14 cellular contexts compared by ENCODE assay signal in genomic region chr16:30437511-30438046, GRCh38. TPM values are rescaled to one million over a fixed set of nuclear protein-coding genes. Genes with fewer than 3 reads are reported as not detected.
DNase-seq lines count a peak whose midpoint lies in the region; ATAC-seq and TF ChIP-seq lines count a peak whose summit lies in the region.
"Had no signal": no experiment of that assay in that cellular context is flagged by ENCODE, and none has a peak within 500 bp of the region (broad histone marks: within the 10 kb centered on the region; RNA-seq: fewer than 3 reads in every experiment).

No MANE protein-coding gene starts in this region.

- H3K4me2 ChIP-seq in GM23338, result no peak overlapping the region

- no peaks in the 10 kb centered on the region for H3K9me3 Mint-ChIP-seq in GM23338
- H3K9me3 Mint-ChIP-seq in activated T-helper 2 cell treated with anti-CD3 and anti-CD28 coated beads, Interferon-gamma antibody, Interleukin-2, Interleukin-4, amounts not matched to agents 10 μg/mL and 5 μg/mL and 100 μg/mL, durations not matched to agents 14 hours and 24 hours and 36 hours, result no peaks in the 10 kb centered on the region
- H3K9me3 Mint-ChIP-seq: activated naive CD8-positive, alpha-beta T cell treated with anti-CD3 and anti-CD28 coated beads, Interleukin-2, amount 50 U/mL, for 24 hours; CD4-positive, alpha-beta memory T cell had no signal

- no peaks in the 10 kb centered on the region; the same call in 1 of the 2 replicates for H4K20me1 ChIP-seq in GM23338 (replicated peaks; ENCODE audit: insufficient read depth)

- no peak overlapping the region for H3K4me3 Mint-ChIP-seq in GM23338
- no peak overlapping the region for H3K4me3 Mint-ChIP-seq in activated T-helper 2 cell treated with anti-CD3 and anti-CD28 coated beads, Interferon-gamma antibody, Interleukin-2, Interleukin-4, amounts not matched to agents 10 μg/mL and 5 μg/mL and 100 μg/mL, durations not matched to agents 14 hours and 24 hours and 36 hours (ENCODE audit: low read depth)
- H3K4me3 Mint-ChIP-seq: activated CD4-positive, alpha-beta T cell treated with anti-CD3 and anti-CD28 coated beads for 36 hours; activated naive CD8-positive, alpha-beta T cell treated with anti-CD3 and anti-CD28 coated beads, Interleukin-2, amount 50 U/mL, for 24 hours; CD4-positive, alpha-beta memory T cell had no signal

- H3K9me3 ChIP-seq in psoas muscle, result no peaks in the 10 kb centered on the region

- H3K4me1 ChIP-seq in GM23338 (ENCODE audit: insufficient read depth) (no peaks in the 10 kb centered on the region), psoas muscle (no peaks in the 10 kb centered on the region)

- H3F3A ChIP-seq in GM23338 (replicated peaks; ENCODE audit: low read depth), result no peaks in the 10 kb centered on the region

- intact Hi-C loops in activated T-helper 2 cell treated with anti-CD3 and anti-CD28 coated beads, Interferon-gamma antibody, Interleukin-2, Interleukin-4, amounts not matched to agents 10 μg/mL and 5 μg/mL and 100 μg/mL, durations not matched to agents 14 hours and 24 hours and 36 hours (cut with micrococcal nuclease), result no loop called here
- intact Hi-C loops in psoas muscle (cut with DNase I), result no loop called here

- H3K27ac ChIP-seq in GM23338 (ENCODE audit: low read depth), result no peak overlapping the region
- H3K27ac ChIP-seq in psoas muscle, result no peak overlapping the region

- H3K27me3 ChIP-seq in GM23338 (ENCODE audit: insufficient read depth), result 0 out of 2 replicates have a peak, but pooled peaks cover 3% of the 10 kb centered on the region
- no peaks in the 10 kb centered on the region for H3K27me3 ChIP-seq in psoas muscle (ENCODE audit: insufficient read depth in 3 of 3, low read length in 2 of 3)

- TF ChIP-seq CTCF in GM23338 (conservative IDR thresholded peaks at IDR 0.05; ENCODE audit: low read depth in 2 of 2) (no peak), psoas muscle (IDR thresholded peaks at IDR 0.05) (no peak)

- H3K36me3 ChIP-seq in GM23338 (ENCODE audit: insufficient read depth) (no peaks in the 10 kb centered on the region), psoas muscle (ENCODE audit: insufficient read depth in 1 of 2, low read depth in 1 of 2) (no peaks in the 10 kb centered on the region)

- no peak overlapping the region for H3K27ac Mint-ChIP-seq in GM23338
- no peak overlapping the region for H3K27ac Mint-ChIP-seq in activated T-helper 2 cell treated with anti-CD3 and anti-CD28 coated beads, Interferon-gamma antibody, Interleukin-2, Interleukin-4, amounts not matched to agents 10 μg/mL and 5 μg/mL and 100 μg/mL, durations not matched to agents 14 hours and 24 hours and 36 hours
- H3K27ac Mint-ChIP-seq: activated CD4-positive, alpha-beta T cell treated with anti-CD3 and anti-CD28 coated beads for 36 hours; activated naive CD8-positive, alpha-beta T cell treated with anti-CD3 and anti-CD28 coated beads, Interleukin-2, amount 50 U/mL, for 24 hours had no signal

- DNase-seq in GM23338 (ENCODE audit: low spot score) (peak; percentile 30), NCI-H510A treated with DMSO at 0.1 percent for 48 hours (lab: John Stamatoyannopoulos, UW) (peak; percentile 98), mucosa of gallbladder (ENCODE audit: low spot score) (peak; percentile 38), NCI-H1048 (lab: John Stamatoyannopoulos, UW) (no peak), psoas muscle (no peak)
- no peak for DNase-seq in activated T-helper 2 cell treated with anti-CD3 and anti-CD28 coated beads, Interferon-gamma antibody, Interleukin-2, Interleukin-4, amounts not matched to agents 10 μg/mL and 5 μg/mL and 100 μg/mL, durations not matched to agents 14 hours and 24 hours and 36 hours (ENCODE audit: low spot score)
- DNase-seq: activated CD4-positive, alpha-beta T cell treated with anti-CD3 and anti-CD28 coated beads for 36 hours; activated naive CD8-positive, alpha-beta T cell treated with anti-CD3 and anti-CD28 coated beads, Interleukin-2, amount 50 U/mL, for 24 hours; activated T-cell treated with anti-CD3 and anti-CD28 coated beads, Interleukin-2, amount 50 U/mL, for 1 hour; CD4-positive, alpha-beta memory T cell; hypothalamus; SW 1271 had no signal

- H3K27me3 Mint-ChIP-seq in GM23338 (ENCODE audit: insufficient read depth, low read depth, poor library complexity), result peaks cover 9% of the 10 kb centered on the region
- H3K27me3 Mint-ChIP-seq in activated T-helper 2 cell treated with anti-CD3 and anti-CD28 coated beads, Interferon-gamma antibody, Interleukin-2, Interleukin-4, amounts not matched to agents 10 μg/mL and 5 μg/mL and 100 μg/mL, durations not matched to agents 14 hours and 24 hours and 36 hours (ENCODE audit: low read depth), result no peaks in the 10 kb centered on the region
- H3K27me3 Mint-ChIP-seq: activated CD4-positive, alpha-beta T cell treated with anti-CD3 and anti-CD28 coated beads for 36 hours; CD4-positive, alpha-beta memory T cell had no signal

- ATAC-seq in GM23338 (peak; percentile 66), psoas muscle (no peak)
- ATAC-seq: activated CD4-positive, alpha-beta T cell treated with anti-CD3 and anti-CD28 coated beads for 36 hours; activated naive CD8-positive, alpha-beta T cell treated with anti-CD3 and anti-CD28 coated beads, Interleukin-2, amount 50 U/mL, for 24 hours had no signal

- no peak overlapping the region for H3K4me3 ChIP-seq in GM23338
- H3K4me3 ChIP-seq in psoas muscle, result no peak overlapping the region

- no peaks in the 10 kb centered on the region for H3K36me3 Mint-ChIP-seq in GM23338 (ENCODE audit: low read depth)
- H3K36me3 Mint-ChIP-seq in activated T-helper 2 cell treated with anti-CD3 and anti-CD28 coated beads, Interferon-gamma antibody, Interleukin-2, Interleukin-4, amounts not matched to agents 10 μg/mL and 5 μg/mL and 100 μg/mL, durations not matched to agents 14 hours and 24 hours and 36 hours (ENCODE audit: low read depth), result peaks cover 3% of the 10 kb centered on the region
- H3K36me3 Mint-ChIP-seq: CD4-positive, alpha-beta memory T cell had no signal

- peaks cover 4% of the 10 kb centered on the region; the same call in 2 of the 3 replicates for H3K4me1 Mint-ChIP-seq in GM23338
- H3K4me1 Mint-ChIP-seq in activated T-helper 2 cell treated with anti-CD3 and anti-CD28 coated beads, Interferon-gamma antibody, Interleukin-2, Interleukin-4, amounts not matched to agents 10 μg/mL and 5 μg/mL and 100 μg/mL, durations not matched to agents 14 hours and 24 hours and 36 hours (ENCODE audit: low read depth), result peaks cover 20% of the 10 kb centered on the region

- WGBS in psoas muscle, 3 donors, result 70 to 78% (median 72%) methylated on average over 3 of the region's 3 CpGs

- no peaks in the 10 kb centered on the region for H3K79me2 ChIP-seq in GM23338 (replicated peaks; ENCODE audit: insufficient read depth)

- H2AFZ ChIP-seq in GM23338, result no peak overlapping the region; the same call in 1 of the 2 replicates

- H3K9me2 ChIP-seq in GM23338 (ENCODE audit: insufficient read depth), result no peaks in the 10 kb centered on the region

TF ChIP-seq in GM23338, 12 proteins besides CTCF, POLR2A, EP300 and RAD21 (continues in another document):
- TF ChIP-seq ZNF114 (CRISPR knock-in tag; IDR thresholded peaks at IDR 0.05), result no peak
- no peak for TF ChIP-seq ZNF331 (CRISPR knock-in tag; IDR thresholded peaks at IDR 0.05; ENCODE audit: low read depth)
- TF ChIP-seq POLR2AphosphoS5 (IDR thresholded peaks at IDR 0.05; ENCODE audit: low read depth), result no peak
- no peak for TF ChIP-seq CREB1 (CRISPR knock-in tag; IDR thresholded peaks at IDR 0.05; ENCODE audit: low read depth)
- no peak for TF ChIP-seq STAT1 (IDR thresholded peaks at IDR 0.05; ENCODE audit: unreplicated experiment)

RNA-seq across cellular contexts. Expression of gene DCTPP1, which starts 7.7 kb away (rescaled TPM):
- 46.1 and 54.1 TPM in 2 replicates for total RNA-seq in GM23338 (2014; rRNA removed; shearing (Covaris generic))
- polyA plus RNA-seq in GM23338 (2016; fragmentation: Nextera tagmentation; extraction: Ambion mirVana), result 51.7 and 58.3 TPM in 2 replicates
- 53.3 TPM for total RNA-seq in mucosa of gallbladder
- 127 and 128 TPM in 2 replicates for total RNA-seq in activated T-helper 2 cell treated with anti-CD3 and anti-CD28 coated beads, Interferon-gamma antibody, Interleukin-2, Interleukin-4, amounts not matched to agents 10 μg/mL and 5 μg/mL and 100 μg/mL, durations not matched to agents 14 hours and 24 hours and 36 hours
- total RNA-seq in psoas muscle, result 10 to 100 TPM; 23.3 to 54.4 (median 33.9) TPM
- polyA plus RNA-seq in psoas muscle, result 10 to 100 TPM; 42.2 to 84.2 (median 52.7) TPM

RNA-seq across cellular contexts. Expression of gene SEPHS2, which starts 8.1 kb away (rescaled TPM):
- 35.2 and 43.0 TPM in 2 replicates for total RNA-seq in GM23338 (2014; rRNA removed; shearing (Covaris generic))
- polyA plus RNA-seq in GM23338 (2016; fragmentation: Nextera tagmentation; extraction: Ambion mirVana), result 27.3 and 29.7 TPM in 2 replicates
- 112 TPM for total RNA-seq in mucosa of gallbladder
- total RNA-seq in activated T-helper 2 cell treated with anti-CD3 and anti-CD28 coated beads, Interferon-gamma antibody, Interleukin-2, Interleukin-4, amounts not matched to agents 10 μg/mL and 5 μg/mL and 100 μg/mL, durations not matched to agents 14 hours and 24 hours and 36 hours, result 82.9 and 84.1 TPM in 2 replicates
- total RNA-seq in psoas muscle, result 10 to 100 TPM; 25.4 to 61.4 (median 46.9) TPM
- 10 to 100 TPM; 39.0 to 96.7 (median 63.8) TPM for polyA plus RNA-seq in psoas muscle

RNA-seq across cellular contexts. Expression of gene ZNF771, which starts 30.2 kb away (rescaled TPM):
- 12.0 and 16.1 TPM in 2 replicates for total RNA-seq in GM23338 (2014; rRNA removed; shearing (Covaris generic))
- polyA plus RNA-seq in GM23338 (2016; fragmentation: Nextera tagmentation; extraction: Ambion mirVana) (10.8 and 12.7 TPM in 2 replicates), psoas muscle (1 to 10 TPM; 5.3 to 7.4 (median 5.4) TPM)
- total RNA-seq in mucosa of gallbladder (21.9 TPM), psoas muscle (10 to 100 TPM in 2 of 4 donors, 1 to 10 TPM in 2; 4.8 to 14.6 (median 9.1) TPM)
- total RNA-seq in activated T-helper 2 cell treated with anti-CD3 and anti-CD28 coated beads, Interferon-gamma antibody, Interleukin-2, Interleukin-4, amounts not matched to agents 10 μg/mL and 5 μg/mL and 100 μg/mL, durations not matched to agents 14 hours and 24 hours and 36 hours, result 8.3 and 9.3 TPM in 2 replicates

RNA-seq across cellular contexts. Expression of gene ITGAL, which starts 35.0 kb away (rescaled TPM):
- total RNA-seq in GM23338 (2014; rRNA removed; shearing (Covaris generic)), result 0.07 TPM in 1 of 2 replicates, not detected in the other
- polyA plus RNA-seq in GM23338 (2016; fragmentation: Nextera tagmentation; extraction: Ambion mirVana) (0.05 and 0.43 TPM in 2 replicates), psoas muscle (under 1 TPM; 0.21 to 0.29 (median 0.27) TPM)
- total RNA-seq in mucosa of gallbladder (16.7 TPM), psoas muscle (1 to 10 TPM; 1.1 to 3.0 (median 2.3) TPM)
- total RNA-seq in activated T-helper 2 cell treated with anti-CD3 and anti-CD28 coated beads, Interferon-gamma antibody, Interleukin-2, Interleukin-4, amounts not matched to agents 10 μg/mL and 5 μg/mL and 100 μg/mL, durations not matched to agents 14 hours and 24 hours and 36 hours, result 292 and 293 TPM in 2 replicates
- total RNA-seq: epithelial cell of proximal tubule, lung microvascular endothelial cell had no signal

RNA-seq across cellular contexts. Expression of gene ZNF48, which starts 42.4 kb away (rescaled TPM):
- 37.9 and 44.3 TPM in 2 replicates for total RNA-seq in GM23338 (2014; rRNA removed; shearing (Covaris generic))
- 4.8 and 6.2 TPM in 2 replicates for polyA plus RNA-seq in GM23338 (2016; fragmentation: Nextera tagmentation; extraction: Ambion mirVana)
- total RNA-seq in mucosa of gallbladder, result 11.8 TPM
- 13.4 TPM in 2 replicates for total RNA-seq in activated T-helper 2 cell treated with anti-CD3 and anti-CD28 coated beads, Interferon-gamma antibody, Interleukin-2, Interleukin-4, amounts not matched to agents 10 μg/mL and 5 μg/mL and 100 μg/mL, durations not matched to agents 14 hours and 24 hours and 36 hours
- total RNA-seq in psoas muscle, result 1 to 10 TPM; 2.8 to 7.8 (median 5.6) TPM
- polyA plus RNA-seq in psoas muscle, result 1 to 10 TPM; 2.3 to 7.4 (median 3.2) TPM

Comparison
In these comparisons a context has a peak if more than half of its experiments do, and no peak if none do; other contexts are left out.
1. DNase-seq: peak in GM23338 (single experiment), NCI-H510A treated with DMSO at 0.1 percent for 48 hours (single experiment) and mucosa of gallbladder (single experiment); none in activated T-helper 2 cell treated with anti-CD3 and anti-CD28 coated beads, Interferon-gamma antibody, Interleukin-2, Interleukin-4, amounts not matched to agents 10 μg/mL and 5 μg/mL and 100 μg/mL, durations not matched to agents 14 hours and 24 hours and 36 hours (single experiment), NCI-H1048 (single experiment) and psoas muscle (0 of 2).